Comparison of ENCODE assay signal across 1 cellular context in the genomic region with DNA sequence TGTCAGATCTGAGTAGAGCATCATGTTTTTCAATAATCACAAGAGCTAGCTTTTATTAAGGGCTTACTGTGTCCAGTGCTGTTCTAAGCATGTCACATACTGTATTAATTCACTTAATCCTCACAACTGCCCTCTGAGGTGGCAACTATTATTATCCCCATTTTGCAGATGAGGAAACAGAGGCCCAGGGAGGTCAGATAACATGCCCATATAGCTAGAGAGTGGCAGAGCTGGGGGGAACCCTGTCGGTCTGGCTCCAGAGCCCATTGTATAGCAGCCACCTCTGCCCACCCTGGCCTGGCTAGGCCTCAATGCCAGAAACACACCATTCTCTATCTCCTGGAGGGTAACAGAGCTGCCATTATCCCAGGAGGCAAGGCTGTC.
TF ChIP-seq lines count a peak whose summit lies in the region.

No MANE protein-coding gene starts in this region.

TF ChIP-seq in SK-N-SH, 30 proteins besides CTCF, POLR2A, EP300 and RAD21 (continued from another document):
- TF ChIP-seq, protein P1, sequence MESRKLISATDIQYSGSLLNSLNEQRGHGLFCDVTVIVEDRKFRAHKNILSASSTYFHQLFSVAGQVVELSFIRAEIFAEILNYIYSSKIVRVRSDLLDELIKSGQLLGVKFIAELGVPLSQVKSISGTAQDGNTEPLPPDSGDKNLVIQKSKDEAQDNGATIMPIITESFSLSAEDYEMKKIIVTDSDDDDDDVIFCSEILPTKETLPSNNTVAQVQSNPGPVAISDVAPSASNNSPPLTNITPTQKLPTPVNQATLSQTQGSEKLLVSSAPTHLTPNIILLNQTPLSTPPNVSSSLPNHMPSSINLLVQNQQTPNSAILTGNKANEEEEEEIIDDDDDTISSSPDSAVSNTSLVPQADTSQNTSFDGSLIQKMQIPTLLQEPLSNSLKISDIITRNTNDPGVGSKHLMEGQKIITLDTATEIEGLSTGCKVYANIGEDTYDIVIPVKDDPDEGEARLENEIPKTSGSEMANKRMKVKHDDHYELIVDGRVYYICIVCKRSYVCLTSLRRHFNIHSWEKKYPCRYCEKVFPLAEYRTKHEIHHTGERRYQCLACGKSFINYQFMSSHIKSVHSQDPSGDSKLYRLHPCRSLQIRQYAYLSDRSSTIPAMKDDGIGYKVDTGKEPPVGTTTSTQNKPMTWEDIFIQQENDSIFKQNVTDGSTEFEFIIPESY (IDR thresholded peaks at IDR 0.05; ENCODE audit: borderline replicate concordance, low read depth): no peak
- no peak for TF ChIP-seq SMC3 (IDR thresholded peaks at IDR 0.05; ENCODE audit: low read depth, low read length)
- no peak for TF ChIP-seq RCOR1 (IDR thresholded peaks at IDR 0.05; ENCODE audit: low read length)
- TF ChIP-seq TAF1 (IDR thresholded peaks at IDR 0.05; ENCODE audit: borderline replicate concordance, low read depth, low read length): no peak
- TF ChIP-seq, protein P2, sequence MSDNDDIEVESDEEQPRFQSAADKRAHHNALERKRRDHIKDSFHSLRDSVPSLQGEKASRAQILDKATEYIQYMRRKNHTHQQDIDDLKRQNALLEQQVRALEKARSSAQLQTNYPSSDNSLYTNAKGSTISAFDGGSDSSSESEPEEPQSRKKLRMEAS (IDR thresholded peaks at IDR 0.05; ENCODE audit: low read depth): no peak
- no peak for TF ChIP-seq FOSL2 (IDR thresholded peaks at IDR 0.05; ENCODE audit: borderline replicate concordance, low read depth)
- TF ChIP-seq, protein P3, sequence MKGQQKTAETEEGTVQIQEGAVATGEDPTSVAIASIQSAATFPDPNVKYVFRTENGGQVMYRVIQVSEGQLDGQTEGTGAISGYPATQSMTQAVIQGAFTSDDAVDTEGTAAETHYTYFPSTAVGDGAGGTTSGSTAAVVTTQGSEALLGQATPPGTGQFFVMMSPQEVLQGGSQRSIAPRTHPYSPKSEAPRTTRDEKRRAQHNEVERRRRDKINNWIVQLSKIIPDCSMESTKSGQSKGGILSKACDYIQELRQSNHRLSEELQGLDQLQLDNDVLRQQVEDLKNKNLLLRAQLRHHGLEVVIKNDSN (IDR thresholded peaks at IDR 0.05; ENCODE audit: borderline replicate concordance, low read depth): no peak
- TF ChIP-seq POLR2AphosphoS5 (IDR thresholded peaks at IDR 0.05; ENCODE audit: low read depth, low read length): no peak
- no peak for TF ChIP-seq SIN3A (IDR thresholded peaks at IDR 0.05; ENCODE audit: borderline replicate concordance, low read depth, low read length)
- TF ChIP-seq TEAD4 (IDR thresholded peaks at IDR 0.05; ENCODE audit: borderline replicate concordance, insufficient read depth): no peak
- no peak for TF ChIP-seq CHD2 (IDR thresholded peaks at IDR 0.05; ENCODE audit: low read length, partially characterized antibody)
- TF ChIP-seq TCF12 (IDR thresholded peaks at IDR 0.05): no peak
TF ChIP-seq in SK-N-SH: peak in this region for 0.
